ENCODE assay signal across 1 cellular context in genomic region chr16:72093448-72094265, GRCh38.
A peak's percentile ranks its signal among the peaks of the same experiment; 100 is the strongest.
TF ChIP-seq lines count a peak whose summit lies in the region.

Gene DHX38, plus strand, starts transcription at chr16:72093847. Its CDS starts 2,311 bp downstream, at chr16:72096158.
Gene TXNL4B, minus strand, starts transcription at chr16:72093620. Its CDS starts 2,871 bp downstream, at chr16:72090749.

TF ChIP-seq in GM12878, 131 proteins besides CTCF, POLR2A, EP300 and RAD21 (continued from another document and continues in another):
- TF ChIP-seq ELK1 (IDR thresholded peaks at IDR 0.05; ENCODE audit: low read depth, low read length): peak; percentile 77; the same call in 1 of the 2 replicates
- no peak for TF ChIP-seq HDAC6 (IDR thresholded peaks at IDR 0.05; ENCODE audit: unreplicated experiment)
- TF ChIP-seq MAX (IDR thresholded peaks at IDR 0.05; ENCODE audit: low read depth, low read length): 0 out of 2 replicates have a peak, but pooled peaks have one; percentile 4
- TF ChIP-seq ZNF622 (IDR thresholded peaks at IDR 0.05): no peak
- no peak for TF ChIP-seq TCF3 (IDR thresholded peaks at IDR 0.05; ENCODE audit: borderline replicate concordance, insufficient read depth, low read depth, low read length)
- TF ChIP-seq EGR1 (IDR thresholded peaks at IDR 0.05; ENCODE audit: borderline replicate concordance in 1 of 2, low read depth in 2 of 2, low read length in 2 of 2): peak in 1 of 2 experiments; percentile 45; a peak in 1 of 3 replicates
- peak; percentile 59; the same call in 1 of the 2 replicates for TF ChIP-seq PML (IDR thresholded peaks at IDR 0.05; ENCODE audit: low read length)
- TF ChIP-seq HDAC2 (IDR thresholded peaks at IDR 0.05): no peak
- TF ChIP-seq SUPT20H (IDR thresholded peaks at IDR 0.05; ENCODE audit: borderline replicate concordance, control insufficient read depth, low read depth, low read length): no peak
- TF ChIP-seq JUND (IDR thresholded peaks at IDR 0.05; ENCODE audit: low read depth, low read length): no peak
- TF ChIP-seq MTA2 (IDR thresholded peaks at IDR 0.05; ENCODE audit: low read depth): no peak
- TF ChIP-seq ASH2L (IDR thresholded peaks at IDR 0.05; ENCODE audit: borderline replicate concordance, low read depth): no peak
- no peak for TF ChIP-seq SREBF2 (IDR thresholded peaks at IDR 0.05; ENCODE audit: low read length)
- peak; percentile 98 for TF ChIP-seq ZBTB40 (IDR thresholded peaks at IDR 0.05; ENCODE audit: borderline replicate concordance)
- no peak for TF ChIP-seq ZZZ3 (IDR thresholded peaks at IDR 0.05; ENCODE audit: control insufficient read depth, insufficient read length, low read depth)
- TF ChIP-seq TAF1 (IDR thresholded peaks at IDR 0.05; ENCODE audit: borderline replicate concordance, low read depth, low read length): peak; percentile 75
- no peak for TF ChIP-seq CBX3 (IDR thresholded peaks at IDR 0.05; ENCODE audit: borderline replicate concordance, low read depth)
- peak; percentile 96 for TF ChIP-seq IKZF1 (conservative IDR thresholded peaks at IDR 0.05)
- no peak for TF ChIP-seq PAX5 (IDR thresholded peaks at IDR 0.05; ENCODE audit: borderline replicate concordance, low read depth, low read length)
- TF ChIP-seq CHD2 (IDR thresholded peaks at IDR 0.05; ENCODE audit: borderline replicate concordance, low read depth, low read length): peak; percentile 89; the same call in 1 of the 2 replicates
- TF ChIP-seq POLR2AphosphoS5 (IDR thresholded peaks at IDR 0.05; ENCODE audit: low read length): peak; percentile 94
- TF ChIP-seq REST (IDR thresholded peaks at IDR 0.05; ENCODE audit: low read depth, low read length): peak; percentile 53; the same call in 1 of the 2 replicates
- no peak for TF ChIP-seq ATF2 (IDR thresholded peaks at IDR 0.05; ENCODE audit: low read length)
- TF ChIP-seq SPI1 (IDR thresholded peaks at IDR 0.05; ENCODE audit: borderline replicate concordance, insufficient read depth, low read depth, low read length): peak; percentile 48; the same call in 1 of the 2 replicates
- no peak for TF ChIP-seq IRF5 (IDR thresholded peaks at IDR 0.05; ENCODE audit: borderline replicate concordance)
- peak; percentile 96 for TF ChIP-seq CREB1 (IDR thresholded peaks at IDR 0.05; ENCODE audit: low read depth)
- no peak for TF ChIP-seq ZNF217 (IDR thresholded peaks at IDR 0.05)
- peak; percentile 93 for TF ChIP-seq CREM (IDR thresholded peaks at IDR 0.05; ENCODE audit: low read depth)
- no peak for TF ChIP-seq STAT1 (conservative IDR thresholded peaks at IDR 0.05)
- TF ChIP-seq RELB (IDR thresholded peaks at IDR 0.05; ENCODE audit: low read depth): peak; percentile 96
- no peak for TF ChIP-seq ZNF384 (IDR thresholded peaks at IDR 0.05; ENCODE audit: borderline replicate concordance, low read depth, low read length)
- TF ChIP-seq ETV6 (conservative IDR thresholded peaks at IDR 0.05 in 1 of 2, IDR thresholded peaks at IDR 0.05 in 1 of 2; ENCODE audit: borderline replicate concordance in 1 of 2, low read depth in 1 of 2): no peak
- TF ChIP-seq YBX1 (IDR thresholded peaks at IDR 0.05): no peak
- TF ChIP-seq DPF2 (IDR thresholded peaks at IDR 0.05): 0 out of 2 replicates have a peak, but pooled peaks have one; percentile 16
- TF ChIP-seq RB1 (IDR thresholded peaks at IDR 0.05; ENCODE audit: borderline replicate concordance): no peak
- no peak for TF ChIP-seq ZBED1 (IDR thresholded peaks at IDR 0.05; ENCODE audit: borderline replicate concordance)
- peak; percentile 48; the same call in 1 of the 2 replicates for TF ChIP-seq RAD51 (IDR thresholded peaks at IDR 0.05)
- TF ChIP-seq MEF2A (IDR thresholded peaks at IDR 0.05; ENCODE audit: insufficient read depth, low read depth, low read length): 0 out of 2 replicates have a peak, but pooled peaks have one; percentile 14
- no peak for TF ChIP-seq CBX5 (IDR thresholded peaks at IDR 0.05; ENCODE audit: low read depth)
- no peak for TF ChIP-seq BHLHE40 (IDR thresholded peaks at IDR 0.05; ENCODE audit: borderline replicate concordance in 1 of 2, low read depth in 2 of 2, low read length in 1 of 2)
- no peak for TF ChIP-seq NFIC (IDR thresholded peaks at IDR 0.05; ENCODE audit: low read depth, low read length)
- TF ChIP-seq E4F1 (IDR thresholded peaks at IDR 0.05; ENCODE audit: borderline replicate concordance, partially characterized antibody): peak; percentile 80
- no peak for TF ChIP-seq NFYA (IDR thresholded peaks at IDR 0.05; ENCODE audit: borderline replicate concordance, low read depth, low read length)
- no peak for TF ChIP-seq NR2F1 (conservative IDR thresholded peaks at IDR 0.05)
- no peak for TF ChIP-seq MYB (IDR thresholded peaks at IDR 0.05; ENCODE audit: borderline replicate concordance, low read depth, low read length)
- peak; percentile 97 for TF ChIP-seq YY1 (IDR thresholded peaks at IDR 0.05; ENCODE audit: low read depth, low read length)
- peak; percentile 76; the same call in 1 of the 2 replicates for TF ChIP-seq HDGF (IDR thresholded peaks at IDR 0.05)
- peak; percentile 81 to 85 for TF ChIP-seq IKZF2 (IDR thresholded peaks at IDR 0.05)
- no peak for TF ChIP-seq TCF7 (IDR thresholded peaks at IDR 0.05; ENCODE audit: borderline replicate concordance)
- no peak for TF ChIP-seq ZNF274 (IDR thresholded peaks at IDR 0.05; ENCODE audit: insufficient read depth, insufficient read length)
- TF ChIP-seq KDM1A (IDR thresholded peaks at IDR 0.05; ENCODE audit: borderline replicate concordance): no peak
- no peak for TF ChIP-seq MYC (IDR thresholded peaks at IDR 0.05; ENCODE audit: insufficient read depth, insufficient read length, insufficient replicate concordance, low read length, severe bottlenecking)
- TF ChIP-seq LARP7 (IDR thresholded peaks at IDR 0.05): no peak
- TF ChIP-seq BACH1 (IDR thresholded peaks at IDR 0.05; ENCODE audit: borderline replicate concordance): peak; percentile 29; the same call in 1 of the 2 replicates
- peak; percentile 61 for TF ChIP-seq FOXK2 (IDR thresholded peaks at IDR 0.05)
